13 cellular contexts compared by ENCODE assay signal in genomic region chr22:22882033-22882717, GRCh38. TPM values are rescaled to one million over a fixed set of nuclear protein-coding genes. Genes with fewer than 3 reads are reported as not detected.
DNase-seq lines count a peak whose midpoint lies in the region; ATAC-seq and TF ChIP-seq lines count a peak whose summit lies in the region.
"Had no signal": no experiment of that assay in that cellular context is flagged by ENCODE, and none has a peak within 500 bp of the region (broad histone marks: within the 10 kb centered on the region; RNA-seq: fewer than 3 reads in every experiment).

No MANE protein-coding gene starts in this region.

- H3K4me3 ChIP-seq in HCT116 (replicated peaks in 1 of 2; ENCODE audit: low read depth in 1 of 2, low read length in 2 of 2) = no peak overlapping the region
- H3K4me3 ChIP-seq: A549, breast epithelium, sigmoid colon, SJCRH30 had no signal

- H3K9me2 ChIP-seq in HCT116 (ENCODE audit: insufficient read depth) = no peaks in the 10 kb centered on the region

- intact Hi-C loops in HCT116 (cut with micrococcal nuclease) = loop anchor here (5.0 kb wide), 4 partner anchors 35 to 170 kb away; no protein-coding TSS in a partner anchor
- intact Hi-C loops in activated B cell treated with CpG ODN at 0.5 μM for 24 hours (cut with micrococcal nuclease) = loop anchor here (5.0 kb wide), 1 partner anchor 460 kb away; no protein-coding TSS in a partner anchor
- intact Hi-C loops in natural killer cell (cut with micrococcal nuclease) = loop anchor here (5.0 kb wide), 1 partner anchor 35 kb away; no protein-coding TSS in a partner anchor

- no peak for TF ChIP-seq CTCF in HCT116 (IDR thresholded peaks at IDR 0.05 in 2 of 3, conservative IDR thresholded peaks at IDR 0.05 in 1 of 3; ENCODE audit: borderline replicate concordance in 1 of 3, insufficient read depth in 1 of 3, low read depth in 2 of 3, low read length in 2 of 3)
- no peak for TF ChIP-seq CTCF in activated B cell treated with CpG ODN at 0.5 μM for 24 hours (IDR thresholded peaks at IDR 0.05)
- TF ChIP-seq CTCF in natural killer cell (IDR thresholded peaks at IDR 0.05) = no peak

- H3K27ac ChIP-seq in HCT116 (ENCODE audit: low read depth, low read length) = no peak overlapping the region
- H3K27ac ChIP-seq: A549, breast epithelium, sigmoid colon, SJCRH30 had no signal

- H3K27me3 ChIP-seq in HCT116 (ENCODE audit: insufficient read depth, low read length) = no peaks in the 10 kb centered on the region
- H3K27me3 ChIP-seq: sigmoid colon, SJCRH30 had no signal

- no peak overlapping the region for H3K9ac ChIP-seq in HCT116 (ENCODE audit: low read length)

- no peak overlapping the region for H2AFZ ChIP-seq in HCT116 (ENCODE audit: low read depth, low read length, poor library complexity, severe bottlenecking)

- peak overlapping the region; percentile 64 for H3K27ac Mint-ChIP-seq in activated B cell treated with CpG ODN at 0.5 μM for 24 hours
- H3K27ac Mint-ChIP-seq in natural killer cell = peak overlapping the region; percentile 0 to 6
- H3K27ac Mint-ChIP-seq: memory B cell had no signal

- no peak for TF ChIP-seq RAD21 in HCT116 (IDR thresholded peaks at IDR 0.05; ENCODE audit: low read depth)

- H3K36me3 Mint-ChIP-seq in activated B cell treated with CpG ODN at 0.5 μM for 24 hours (ENCODE audit: low read depth) (no peaks in the 10 kb centered on the region), natural killer cell (no peaks in the 10 kb centered on the region)
- H3K36me3 Mint-ChIP-seq: memory B cell had no signal

- H3K9me3 Mint-ChIP-seq in activated B cell treated with CpG ODN at 0.5 μM for 24 hours = no peaks in the 10 kb centered on the region
- no peaks in the 10 kb centered on the region for H3K9me3 Mint-ChIP-seq in natural killer cell
- H3K9me3 Mint-ChIP-seq: memory B cell had no signal

- TF ChIP-seq POLR2A in HCT116 (IDR thresholded peaks at IDR 0.05; ENCODE audit: borderline replicate concordance, extremely low read depth, insufficient read depth, insufficient read length) = no peak

- H3K36me3 ChIP-seq in HCT116 (ENCODE audit: control insufficient read depth in 1 of 2, insufficient read depth in 2 of 2, low read length in 2 of 2) = no peaks in the 10 kb centered on the region
- H3K36me3 ChIP-seq: breast epithelium, sigmoid colon, SJCRH30 had no signal

- POLR2A ChIA-PET in HCT116 (lab: Charles Lee) = no interaction called here
- POLR2A ChIA-PET in activated B cell treated with CpG ODN at 0.5 μM for 24 hours (lab: Charles Lee) = interaction anchor here (1.0 to 11.1 kb wide), 7 partner anchors 11 to 72 kb away, joined by 3 to 701 read pairs (median 11); no protein-coding TSS in a partner anchor

- H3K79me2 ChIP-seq in HCT116 (ENCODE audit: insufficient read depth, low read length) = no peaks in the 10 kb centered on the region

- no peaks in the 10 kb centered on the region for H4K20me1 ChIP-seq in HCT116 (ENCODE audit: insufficient read depth)

- no peaks in the 10 kb centered on the region for H3K9me3 ChIP-seq in HCT116 (ENCODE audit: control insufficient read depth in 1 of 2, insufficient read depth in 1 of 2, low read depth in 1 of 2, low read length in 2 of 2)
- H3K9me3 ChIP-seq: A549, breast epithelium, sigmoid colon, SJCRH30 had no signal

- CTCF ChIA-PET in HCT116 (lab: Charles Lee) (interaction anchor here (2.7 kb wide), 2 partner anchors 11 to 26 kb away, joined by 19 to 23 read pairs; no protein-coding TSS in a partner anchor), activated B cell treated with CpG ODN at 0.5 μM for 24 hours (lab: Charles Lee) (interaction anchor here (1.1 to 11.1 kb wide), 8 partner anchors 16 to 130 kb away, joined by 4 to 365 read pairs (median 80); no protein-coding TSS in a partner anchor)

- H3K4me2 ChIP-seq in HCT116 (ENCODE audit: low read length) = no peak overlapping the region
- H3K4me2 ChIP-seq: A549 had no signal

- RAD21 ChIA-PET in HCT116 (lab: Charles Lee; ENCODE audit: low non-redundant PET in 1 of 2, low total read pairs in 2 of 2, uncharacterized antibody in 2 of 2, unreplicated experiment in 2 of 2) = no interaction called here

- no peaks in the 10 kb centered on the region for H3K4me1 ChIP-seq in HCT116 (ENCODE audit: control insufficient read depth in 1 of 2, insufficient read depth in 2 of 2, low read length in 2 of 2)
- H3K4me1 ChIP-seq: A549, breast epithelium, sigmoid colon had no signal

- no TSS peak for BruUV-seq in HCT116 (replicated peaks; lab: Mats Ljungman, UMichigan)

- H3K27me3 Mint-ChIP-seq in activated B cell treated with CpG ODN at 0.5 μM for 24 hours (no peaks in the 10 kb centered on the region), natural killer cell (ENCODE audit: low read depth in 2 of 2) (no peaks in the 10 kb centered on the region)

- peak overlapping the region; percentile 41 for H3K4me3 Mint-ChIP-seq in activated B cell treated with CpG ODN at 0.5 μM for 24 hours
- H3K4me3 Mint-ChIP-seq in natural killer cell = no peak overlapping the region

- H3K4me1 Mint-ChIP-seq in activated B cell treated with CpG ODN at 0.5 μM for 24 hours = peaks cover 93% of the 10 kb centered on the region
- peaks cover 17 to 36% of the 10 kb centered on the region in 2 donors for H3K4me1 Mint-ChIP-seq in natural killer cell

- ATAC-seq in HCT116 = peak; percentile 70
- no peak for ATAC-seq in activated B cell treated with CpG ODN at 0.5 μM for 24 hours (ENCODE audit: low read depth)
- ATAC-seq in natural killer cell = no peak
- ATAC-seq in GM19328 (IDR thresholded peaks at IDR 0.05; ENCODE audit: unreplicated experiment) = no peak
- no peak for ATAC-seq in GM21526 (IDR thresholded peaks at IDR 0.05; ENCODE audit: low FRiP score, unreplicated experiment)

- DNase-seq in NCI-H748 treated with DMSO at 0.1 percent for 48 hours (lab: John Stamatoyannopoulos, UW) (peak; percentile 0), NCI-H748 (lab: John Stamatoyannopoulos, UW; ENCODE audit: unreplicated experiment) (no peak), HCT116 (ENCODE audit: low read depth, low spot score) (no peak), activated B cell treated with CpG ODN at 0.5 μM for 24 hours (no peak), natural killer cell (no peak), NCI-H1105 treated with DMSO at 0.1 percent for 48 hours (lab: John Stamatoyannopoulos, UW) (no peak)
- DNase-seq: sigmoid colon, SJCRH30 had no signal

TF ChIP-seq in HCT116, 20 proteins besides CTCF, POLR2A, EP300 and RAD21:
- no peak for TF ChIP-seq ZFX (IDR thresholded peaks at IDR 0.05)

RNA-seq across cellular contexts. Expression of gene IGLL5, which starts 5.4 kb away (rescaled TPM):
- total RNA-seq in HCT116 (2021; ENCODE audit: unreplicated experiment) = not detected
- polyA plus RNA-seq in HCT116 (2012) = not detected in 2 replicates
- total RNA-seq in activated B cell treated with CpG ODN at 0.5 μM for 24 hours = 189 and 195 TPM in 2 replicates
- 100 to 1,000 TPM in 1 of 3 donors, under 1 TPM in 2; 0.38 to 124 (median 0.93) TPM for total RNA-seq in natural killer cell
- polyA plus RNA-seq: A549 had no signal
